8 cellular contexts compared by ENCODE assay signal in genomic region chr17:6701719-6702118, GRCh38. TPM values are rescaled to one million over a fixed set of nuclear protein-coding genes. Genes with fewer than 3 reads are reported as not detected.
DNase-seq lines count a peak whose midpoint lies in the region; ATAC-seq and TF ChIP-seq lines count a peak whose summit lies in the region.

No MANE protein-coding gene starts in this region.

- TF ChIP-seq CTCF in BJ (IDR thresholded peaks at IDR 0.05; ENCODE audit: insufficient read depth, low read depth, low read length): peak; percentile 34; the same call in 1 of the 2 replicates
- TF ChIP-seq CTCF in left lung (IDR thresholded peaks at IDR 0.05): peak in 1 of 2 donors; percentile 18
- TF ChIP-seq CTCF in esophagus squamous epithelium (IDR thresholded peaks at IDR 0.05): no peak
- no peak for TF ChIP-seq CTCF in coronary artery (IDR thresholded peaks at IDR 0.05)

- H3K9me3 Mint-ChIP-seq in activated CD8-positive, alpha-beta memory T cell treated with anti-CD3 and anti-CD28 coated beads, Interleukin-2, amount 10 ng/mL, durations not matched to agents 7 days and 5 days (ENCODE audit: low read depth): no peaks in the 10 kb centered on the region

- WGBS in esophagus squamous epithelium, 2 donors: 18 to 39% methylated on average over 9 of the region's 11 CpGs

- H3K36me3 Mint-ChIP-seq in activated CD8-positive, alpha-beta memory T cell treated with anti-CD3 and anti-CD28 coated beads, Interleukin-2, amount 10 ng/mL, durations not matched to agents 7 days and 5 days: no peaks in the 10 kb centered on the region

- POLR2A ChIA-PET in BJ (lab: Charles Lee): no interaction called here

- TF ChIP-seq POLR2A in esophagus squamous epithelium (IDR thresholded peaks at IDR 0.05): no peak

- H3K4me1 ChIP-seq in left lung (no peaks in the 10 kb centered on the region), esophagus squamous epithelium (no peaks in the 10 kb centered on the region)

- no peaks in the 10 kb centered on the region for H3K4me1 Mint-ChIP-seq in activated CD8-positive, alpha-beta memory T cell treated with anti-CD3 and anti-CD28 coated beads, Interleukin-2, amount 10 ng/mL, durations not matched to agents 7 days and 5 days

- H3K4me3 ChIP-seq in BJ (ENCODE audit: low read depth, low read length) (no peak overlapping the region), left lung (no peak overlapping the region), esophagus squamous epithelium (no peak overlapping the region), coronary artery (no peak overlapping the region)

- no peak overlapping the region for H3K27ac ChIP-seq in left lung
- no peak overlapping the region for H3K27ac ChIP-seq in esophagus squamous epithelium
- no peak overlapping the region for H3K27ac ChIP-seq in coronary artery

- no peak overlapping the region for H3K27ac Mint-ChIP-seq in activated CD8-positive, alpha-beta memory T cell treated with anti-CD3 and anti-CD28 coated beads, Interleukin-2, amount 10 ng/mL, durations not matched to agents 7 days and 5 days

- peaks cover 22% of the 10 kb centered on the region for H3K27me3 Mint-ChIP-seq in activated CD8-positive, alpha-beta memory T cell treated with anti-CD3 and anti-CD28 coated beads, Interleukin-2, amount 10 ng/mL, durations not matched to agents 7 days and 5 days

- intact Hi-C loops in left lung (cut with DNase I): no loop called here
- intact Hi-C loops in esophagus squamous epithelium (cut with DNase I): no loop called here

- H3K9me3 ChIP-seq in left lung (no peaks in the 10 kb centered on the region), esophagus squamous epithelium (no peaks in the 10 kb centered on the region)

- DNase-seq in BJ (ENCODE audit: low read depth) (no peak), HT-29 (ENCODE audit: low spot score) (peak; percentile 29), left lung (no peak), mucosa of gallbladder (ENCODE audit: low spot score) (no peak), esophagus squamous epithelium (lab: John Stamatoyannopoulos, UW) (no peak), coronary artery (ENCODE audit: low spot score) (no peak)
- DNase-seq in activated CD8-positive, alpha-beta memory T cell treated with anti-CD3 and anti-CD28 coated beads, Interleukin-2, amount 10 ng/mL, durations not matched to agents 7 days and 5 days: peak; percentile 51

- CTCF ChIA-PET in BJ (lab: Yijun Ruan, JAX): interaction anchor here (2.2 kb wide), 1 partner anchor 36 kb away, joined by 8 read pairs; no protein-coding TSS in a partner anchor
- CTCF ChIA-PET in activated CD8-positive, alpha-beta memory T cell treated with anti-CD3 and anti-CD28 coated beads, Interleukin-2, amount 10 ng/mL, durations not matched to agents 7 days and 5 days (lab: Charles Lee): interaction anchor here (0.7 to 2.4 kb wide), 5 partner anchors 10 to 229 kb away, joined by 3 to 9 read pairs (median 5); no protein-coding TSS in a partner anchor

- ATAC-seq in activated CD8-positive, alpha-beta memory T cell treated with anti-CD3 and anti-CD28 coated beads, Interleukin-2, amount 10 ng/mL, durations not matched to agents 7 days and 5 days: peak; percentile 77
- ATAC-seq in left lung: peak; percentile 79
- ATAC-seq in HG03108 (IDR thresholded peaks at IDR 0.05; ENCODE audit: unreplicated experiment): no peak

- H3K4me3 Mint-ChIP-seq in activated CD8-positive, alpha-beta memory T cell treated with anti-CD3 and anti-CD28 coated beads, Interleukin-2, amount 10 ng/mL, durations not matched to agents 7 days and 5 days: no peak overlapping the region

- H3K36me3 ChIP-seq in BJ (ENCODE audit: control insufficient read depth, insufficient read depth, low read length) (no peaks in the 10 kb centered on the region), left lung (no peaks in the 10 kb centered on the region), esophagus squamous epithelium (no peaks in the 10 kb centered on the region)

- H3K27me3 ChIP-seq in BJ (ENCODE audit: control insufficient read depth, insufficient read depth, low read length): peaks cover 2% of the 10 kb centered on the region; the same call in 1 of the 2 replicates
- H3K27me3 ChIP-seq in left lung: peaks cover 0 to 21% of the 10 kb centered on the region in 2 donors
- H3K27me3 ChIP-seq in esophagus squamous epithelium: peaks cover 0 to 29% (median 0%) of the 10 kb centered on the region in 4 donors

RNA-seq across cellular contexts. Expression of gene SLC13A5, which starts 11.4 kb away (rescaled TPM):
- polyA plus RNA-seq in BJ (2011; rRNA removed): not detected in 2 replicates
- not detected in 2 replicates for polyA minus RNA-seq in BJ (2011; rRNA and poly(A)+ RNA removed)
- total RNA-seq in HT-29 (2014; rRNA removed; shearing (Covaris generic)): not detected in 2 replicates
- total RNA-seq in activated CD8-positive, alpha-beta memory T cell treated with anti-CD3 and anti-CD28 coated beads, Interleukin-2, amount 10 ng/mL, durations not matched to agents 7 days and 5 days: not detected
- total RNA-seq in left lung (under 1 TPM in 1 of 2 donors, not detected in 1; 0.17 TPM), mucosa of gallbladder (0.52 TPM), esophagus squamous epithelium (1 to 10 TPM in 2 of 4 donors, under 1 TPM in 2; 0.29 to 2.3 (median 1.3) TPM)

RNA-seq across cellular contexts. Expression of gene C17orf100, which starts 50.2 kb away (rescaled TPM):
- polyA plus RNA-seq in BJ (2011; rRNA removed): 2.4 and 2.7 TPM in 2 replicates
- 1.0 and 1.1 TPM in 2 replicates for polyA minus RNA-seq in BJ (2011; rRNA and poly(A)+ RNA removed)
- 0.31 and 1.1 TPM in 2 replicates for total RNA-seq in HT-29 (2014; rRNA removed; shearing (Covaris generic))
- total RNA-seq in activated CD8-positive, alpha-beta memory T cell treated with anti-CD3 and anti-CD28 coated beads, Interleukin-2, amount 10 ng/mL, durations not matched to agents 7 days and 5 days: 1 to 10 TPM; 1.1 to 1.4 TPM
- total RNA-seq in left lung (1 to 10 TPM; 1.3 to 2.2 TPM), mucosa of gallbladder (3.3 TPM), esophagus squamous epithelium (1 to 10 TPM in 1 of 4 donors, under 1 TPM in 2, not detected in 1; 0.27 to 1.5 (median 0.57) TPM)

RNA-seq across cellular contexts. Expression of gene MED31, which starts 50.3 kb away (rescaled TPM):
- 6.9 and 21.4 TPM in 2 replicates for polyA plus RNA-seq in BJ (2011; rRNA removed)
- 3.8 and 4.3 TPM in 2 replicates for polyA minus RNA-seq in BJ (2011; rRNA and poly(A)+ RNA removed)
- total RNA-seq in HT-29 (2014; rRNA removed; shearing (Covaris generic)): 4.1 and 7.0 TPM in 2 replicates
- total RNA-seq in activated CD8-positive, alpha-beta memory T cell treated with anti-CD3 and anti-CD28 coated beads, Interleukin-2, amount 10 ng/mL, durations not matched to agents 7 days and 5 days: 10 to 100 TPM; 18.3 TPM
- total RNA-seq in left lung (10 to 100 TPM; 19.1 to 26.8 TPM), mucosa of gallbladder (16.9 TPM), esophagus squamous epithelium (10 to 100 TPM in 2 of 4 donors, 1 to 10 TPM in 2; 5.5 to 18.9 (median 12.5) TPM)

RNA-seq across cellular contexts. Expression of gene XAF1, which starts 54.1 kb away (rescaled TPM):
- 10.4 and 12.0 TPM in 2 replicates for polyA plus RNA-seq in BJ (2011; rRNA removed)
- polyA minus RNA-seq in BJ (2011; rRNA and poly(A)+ RNA removed): 41.2 and 59.3 TPM in 2 replicates
- total RNA-seq in HT-29 (2014; rRNA removed; shearing (Covaris generic)): 1.5 and 2.2 TPM in 2 replicates
- total RNA-seq in activated CD8-positive, alpha-beta memory T cell treated with anti-CD3 and anti-CD28 coated beads, Interleukin-2, amount 10 ng/mL, durations not matched to agents 7 days and 5 days: 100 to 1,000 TPM; 261 to 491 TPM
- total RNA-seq in left lung (10 to 100 TPM; 62.9 to 63.0 TPM), mucosa of gallbladder (54.4 TPM), esophagus squamous epithelium (10 to 100 TPM in 3 of 4 donors, 1 to 10 TPM in 1; 6.9 to 24.0 (median 15.5) TPM)

Comparison
In these comparisons a context has a peak if more than half of its experiments do, and no peak if none do; other contexts are left out.
1. DNase-seq: peak in HT-29 (single experiment) and activated CD8-positive, alpha-beta memory T cell treated with anti-CD3 and anti-CD28 coated beads, Interleukin-2, amount 10 ng/mL, durations not matched to agents 7 days and 5 days (single experiment); none in BJ (single experiment), left lung (0 of 2), mucosa of gallbladder (single experiment), esophagus squamous epithelium (single experiment) and coronary artery (single experiment).